In genomic region chr12:68749861-68750260, GRCh38 we compare ENCODE assay signal across 18 cellular contexts. TPM values are rescaled to one million over a fixed set of nuclear protein-coding genes. Genes with fewer than 3 reads are reported as not detected.
DNase-seq lines count a peak whose midpoint lies in the region; ATAC-seq, FAIRE-seq and TF ChIP-seq lines count a peak whose summit lies in the region.
"Had no signal": no experiment of that assay in that cellular context is flagged by ENCODE, and none has a peak within 500 bp of the region (broad histone marks: within the 10 kb centered on the region; RNA-seq: fewer than 3 reads in every experiment).

No MANE protein-coding gene starts in this region.

- RAD21 ChIA-PET in GM12878 (lab: Charles Lee; ENCODE audit: unreplicated experiment): no interaction called here

- in situ Hi-C loops in GM12878 (cut with MboI): no loop called here

- H4K20me1 ChIP-seq in Loucy (ENCODE audit: insufficient read depth, low read length, poor library complexity, severe bottlenecking): no peaks in the 10 kb centered on the region
- no peaks in the 10 kb centered on the region for H4K20me1 ChIP-seq in GM12878 (ENCODE audit: control insufficient read depth, insufficient read depth)

- TF ChIP-seq CTCF in Loucy (conservative IDR thresholded peaks at IDR 0.05; ENCODE audit: low read length): no peak
- no peak for TF ChIP-seq CTCF in GM12878 (IDR thresholded peaks at IDR 0.05 in 2 of 3, conservative IDR thresholded peaks at IDR 0.05 in 1 of 3; ENCODE audit: control insufficient read depth in 2 of 3, extremely low read depth in 1 of 3, insufficient read depth in 1 of 3, low read depth in 3 of 3, low read length in 3 of 3)

- TF ChIP-seq RAD21 in GM12878 (IDR thresholded peaks at IDR 0.05; ENCODE audit: insufficient read depth, low read depth, low read length): no peak

- H3K4me2 ChIP-seq in Loucy (ENCODE audit: low read depth, low read length, poor library complexity, severe bottlenecking): peak overlapping the region; percentile 91
- peak overlapping the region; percentile 22; the same call in 1 of the 2 replicates for H3K4me2 ChIP-seq in GM12878 (ENCODE audit: control insufficient read depth, insufficient read depth)
- H3K4me2 ChIP-seq: PC-9 had no signal

- peaks cover 18 to 42% (median 40%) of the 10 kb centered on the region in 3 donors for H3K4me1 Mint-ChIP-seq in naive B cell
- H3K4me1 Mint-ChIP-seq in CD8-positive, alpha-beta memory T cell: peaks cover 37 to 46% (median 45%) of the 10 kb centered on the region in 3 donors

- SMC1A ChIA-PET in GM12878 (lab: Charles Lee; ENCODE audit: uncharacterized antibody, unreplicated experiment): no interaction called here

- DNase-seq in GM12878 (ENCODE audit: low read depth, low spot score) (no peak), naive B cell (no peak), substantia nigra (lab: John Stamatoyannopoulos, UW) (peak in 1 of 49 donors; percentile 8)
- DNase-seq in CD8-positive, alpha-beta memory T cell: no peak
- DNase-seq: GOT3, IMR-90, Kasumi-1, MV-4-11, NCI-H1417 treated with DMSO at 0.1 percent for 48 hours, NCI-H2081 treated with DMSO at 0.1 percent for 48 hours, NCI-H226, NCI-H526 treated with DMSO at 0.1 percent for 48 hours, PC-9 had no signal

- ATAC-seq in GM12878 (no peak), naive B cell (ENCODE audit: low read depth in 2 of 2) (no peak), GM18907 (IDR thresholded peaks at IDR 0.05; ENCODE audit: unreplicated experiment) (no peak), GM18519 (IDR thresholded peaks at IDR 0.05; ENCODE audit: low FRiP score, unreplicated experiment) (no peak)

- POLR2A ChIA-PET in GM12878 (lab: Charles Lee): no interaction called here
- POLR2A ChIA-PET in CD8-positive, alpha-beta memory T cell (lab: Charles Lee): no interaction called here

- no peak for TF ChIP-seq POLR2A in GM12878 (IDR thresholded peaks at IDR 0.05; ENCODE audit: low read depth, low read length)

- no peak overlapping the region for H3K4me3 Mint-ChIP-seq in naive B cell
- H3K4me3 Mint-ChIP-seq in CD8-positive, alpha-beta memory T cell: no peak overlapping the region

- H3K9ac ChIP-seq in Loucy (ENCODE audit: low read depth, low read length, poor library complexity, severe bottlenecking) (peak overlapping the region; percentile 48), GM12878 (ENCODE audit: control insufficient read depth, insufficient read depth, low read length) (no peak overlapping the region)

- CTCF ChIA-PET in GM12878 (lab: Yijun Ruan, JAX): no interaction called here
- CTCF ChIA-PET in CD8-positive, alpha-beta memory T cell (lab: Charles Lee): no interaction called here

- no peaks in the 10 kb centered on the region for H3K9me3 Mint-ChIP-seq in naive B cell
- no peaks in the 10 kb centered on the region for H3K9me3 Mint-ChIP-seq in CD8-positive, alpha-beta memory T cell

- H3K27ac ChIP-seq in GM12878 (ENCODE audit: control insufficient read depth, insufficient read depth) (no peak overlapping the region), substantia nigra (ENCODE audit: low read depth, low read length, poor library complexity, severe bottlenecking) (peak overlapping the region; percentile 47)
- no peak overlapping the region for H3K27ac ChIP-seq in CD8-positive, alpha-beta memory T cell (ENCODE audit: low read depth, low read length)
- H3K27ac ChIP-seq: PC-9 had no signal

- H3K79me2 ChIP-seq in Loucy (ENCODE audit: insufficient read depth, low read length): peaks cover 48% of the 10 kb centered on the region
- peaks cover 21% of the 10 kb centered on the region for H3K79me2 ChIP-seq in GM12878 (ENCODE audit: control insufficient read depth, insufficient read depth, low read length)

- BruUV-seq in GM12878 (replicated peaks; lab: Mats Ljungman, UMichigan): no TSS peak

- H3K27me3 ChIP-seq in Loucy (ENCODE audit: insufficient read depth, low read length, poor library complexity, severe bottlenecking) (no peaks in the 10 kb centered on the region), GM12878 (replicated peaks in 1 of 2; ENCODE audit: control insufficient read depth in 2 of 2, insufficient read depth in 2 of 2, low read length in 1 of 2) (no peaks in the 10 kb centered on the region)
- no peaks in the 10 kb centered on the region for H3K27me3 ChIP-seq in CD8-positive, alpha-beta memory T cell (ENCODE audit: insufficient read depth, low read length, poor library complexity, severe bottlenecking)

- no peaks in the 10 kb centered on the region for H3K9me2 ChIP-seq in Loucy (replicated peaks; ENCODE audit: low read depth, low read length)

- peaks cover 4% of the 10 kb centered on the region; the same call in 1 of the 2 replicates for H3F3A ChIP-seq in Loucy (ENCODE audit: low read depth)

- H3K4me3 ChIP-seq in Loucy (ENCODE audit: low read length, poor library complexity, severe bottlenecking): peak overlapping the region; percentile 90
- H3K4me3 ChIP-seq in GM12878: no peak overlapping the region
- H3K4me3 ChIP-seq in CD8-positive, alpha-beta memory T cell (ENCODE audit: low read length): no peak overlapping the region
- H3K4me3 ChIP-seq: PC-9 had no signal

- peaks cover 11% of the 10 kb centered on the region; the same call in 1 of the 2 replicates for H3K36me3 ChIP-seq in Loucy (ENCODE audit: insufficient read depth, low read length)
- peaks cover 0 to 3% of the 10 kb centered on the region in 2 experiments; a peak in 1 of 4 replicates for H3K36me3 ChIP-seq in GM12878 (ENCODE audit: control insufficient read depth in 2 of 2, insufficient read depth in 2 of 2, low read length in 1 of 2)
- H3K36me3 ChIP-seq in CD8-positive, alpha-beta memory T cell (ENCODE audit: insufficient read depth, low read length): peaks cover 1% of the 10 kb centered on the region

- H3K27ac Mint-ChIP-seq in naive B cell: peak overlapping the region in 4 of 6 donors; percentile 4 to 81 (median 34)
- H3K27ac Mint-ChIP-seq in CD8-positive, alpha-beta memory T cell: peak overlapping the region in 4 of 8 donors; percentile 18 to 77 (median 27)

- 92% methylated on average over 4 of the region's 4 CpGs for WGBS in GM12878 (ENCODE audit: insufficient coverage, insufficient replicate concordance, low lambda C conversion rate, missing lambda C conversion rate)

- intact Hi-C loops in GM12878 (cut with micrococcal nuclease; ENCODE audit: unreplicated experiment): no loop called here

- no peak for FAIRE-seq in GM12878 (lab: Jason Lieb, UNC)
- FAIRE-seq: G401.6, GM12892 had no signal

- TF ChIP-seq EP300 in GM12878 (IDR thresholded peaks at IDR 0.05; ENCODE audit: borderline replicate concordance in 1 of 2, control insufficient read depth in 1 of 2, low read depth in 2 of 2, low read length in 2 of 2): no peak

- no peaks in the 10 kb centered on the region for H3K27me3 Mint-ChIP-seq in naive B cell
- H3K27me3 Mint-ChIP-seq in CD8-positive, alpha-beta memory T cell: no peaks in the 10 kb centered on the region

- H2AFZ ChIP-seq in Loucy (ENCODE audit: low read length) (no peak overlapping the region), GM12878 (ENCODE audit: control insufficient read depth, low read depth, low read length) (no peak overlapping the region)
- H2AFZ ChIP-seq: PC-9 had no signal

- peaks cover 9 to 14% of the 10 kb centered on the region in 2 donors for H3K36me3 Mint-ChIP-seq in naive B cell
- H3K36me3 Mint-ChIP-seq in CD8-positive, alpha-beta memory T cell: peaks cover 0 to 41% (median 16%) of the 10 kb centered on the region in 3 donors

- no peaks in the 10 kb centered on the region for H3K9me3 ChIP-seq in Loucy (ENCODE audit: insufficient read depth, low read depth, low read length)
- H3K9me3 ChIP-seq in GM12878 (replicated peaks; ENCODE audit: control insufficient read depth, insufficient read depth, low read length): no peaks in the 10 kb centered on the region
- no peaks in the 10 kb centered on the region for H3K9me3 ChIP-seq in CD8-positive, alpha-beta memory T cell (ENCODE audit: low read length)

- H3K4me1 ChIP-seq in Loucy (ENCODE audit: insufficient read depth, low read length, poor library complexity, severe bottlenecking) (peaks cover 43% of the 10 kb centered on the region), GM12878 (ENCODE audit: control insufficient read depth, insufficient read depth, low read length) (no peaks in the 10 kb centered on the region)
- peaks cover 24% of the 10 kb centered on the region for H3K4me1 ChIP-seq in CD8-positive, alpha-beta memory T cell (ENCODE audit: insufficient read depth, low read length)

RNA-seq across cellular contexts. Expression of gene SLC35E3, which starts 3.9 kb away (rescaled TPM):
- total RNA-seq in GM12878 (2013; cell fraction: nucleolus; rRNA removed): 23.3 and 27.4 TPM in 2 replicates
- 4.0 and 5.8 TPM in 2 replicates for total RNA-seq in GM12878 (2014; rRNA removed)
- total RNA-seq in GM12878 (2014; rRNA removed; fragmentation: Illumina TruSeq; extraction: Trizol): 3.8 and 6.1 TPM in 2 replicates
- 10.6 and 10.8 TPM in 2 replicates for total RNA-seq in GM12878 (2021)
- 2.5 TPM for polyA plus RNA-seq in GM12878 (2011; ENCODE audit: low read depth)
- polyA plus RNA-seq in GM12878 (2011; rRNA removed): 9.2 and 12.9 TPM in 2 replicates
- 4.4 and 7.5 TPM in 2 replicates for polyA plus RNA-seq in GM12878 (2011; cell fraction: cytosol; rRNA removed)
- polyA plus RNA-seq in GM12878 (2011; cell fraction: nucleus; rRNA removed): 4.7 and 6.5 TPM in 2 replicates
- polyA plus RNA-seq in GM12878 (2012): 7.4 and 9.6 TPM in 2 replicates
- 5.6 and 7.0 TPM in 2 replicates for polyA plus RNA-seq in GM12878 (2014; fragmentation: Illumina TruSeq; extraction: Trizol)
- polyA plus RNA-seq in GM12878 (2014; fragmentation: Nextera tagmentation; extraction: Ambion mirVana): 1 to 10 TPM; 3.6 to 6.0 TPM
- polyA plus RNA-seq in GM12878 (2014; rRNA removed): 2.4 and 4.3 TPM in 2 replicates
- polyA plus RNA-seq in GM12878 (2016; fragmentation: Nextera tagmentation; extraction: Ambion mirVana): 10 to 100 TPM; 17.6 to 19.8 TPM
- polyA minus RNA-seq in GM12878 (2011; rRNA and poly(A)+ RNA removed): 3.4 and 5.0 TPM in 2 replicates
- 1.1 and 1.6 TPM in 2 replicates for polyA minus RNA-seq in GM12878 (2011; cell fraction: cytosol; rRNA and poly(A)+ RNA removed)
- 2.7 and 3.3 TPM in 2 replicates for polyA minus RNA-seq in GM12878 (2011; cell fraction: nucleus; rRNA and poly(A)+ RNA removed)
- 10 to 100 TPM; 11.4 to 26.2 (median 16.4) TPM for polyA plus RNA-seq in naive B cell (ENCODE audit: low read depth in 6 of 6)
- 1 to 10 TPM; 4.0 to 5.1 TPM for total RNA-seq in CD8-positive, alpha-beta memory T cell
- 13.4 TPM for polyA plus RNA-seq in CD8-positive, alpha-beta memory T cell

RNA-seq across cellular contexts. Expression of gene MDM2, which starts 58.1 kb away (rescaled TPM):
- 439 and 462 TPM in 2 replicates for total RNA-seq in GM12878 (2013; cell fraction: nucleolus; rRNA removed)
- total RNA-seq in GM12878 (2014; rRNA removed): 88.1 and 113 TPM in 2 replicates
- 158 and 173 TPM in 2 replicates for total RNA-seq in GM12878 (2014; rRNA removed; fragmentation: Illumina TruSeq; extraction: Trizol)
- 164 and 174 TPM in 2 replicates for total RNA-seq in GM12878 (2021)
- polyA plus RNA-seq in GM12878 (2011; ENCODE audit: low read depth): 27.8 TPM
- 82.0 and 136 TPM in 2 replicates for polyA plus RNA-seq in GM12878 (2011; rRNA removed)
- polyA plus RNA-seq in GM12878 (2011; cell fraction: cytosol; rRNA removed): 28.3 and 34.4 TPM in 2 replicates
- polyA plus RNA-seq in GM12878 (2011; cell fraction: nucleus; rRNA removed): 41.5 and 94.7 TPM in 2 replicates
- polyA plus RNA-seq in GM12878 (2012): 55.6 and 89.6 TPM in 2 replicates
- polyA plus RNA-seq in GM12878 (2014; fragmentation: Illumina TruSeq; extraction: Trizol): 75.8 and 104 TPM in 2 replicates
- polyA plus RNA-seq in GM12878 (2014; fragmentation: Nextera tagmentation; extraction: Ambion mirVana): 10 to 100 TPM; 48.2 to 65.8 TPM
- polyA plus RNA-seq in GM12878 (2014; rRNA removed): 56.8 and 77.8 TPM in 2 replicates
- 100 to 1,000 TPM; 145 to 171 TPM for polyA plus RNA-seq in GM12878 (2016; fragmentation: Nextera tagmentation; extraction: Ambion mirVana)
- polyA minus RNA-seq in GM12878 (2011; rRNA and poly(A)+ RNA removed): 154 and 263 TPM in 2 replicates
- 97.2 and 107 TPM in 2 replicates for polyA minus RNA-seq in GM12878 (2011; cell fraction: cytosol; rRNA and poly(A)+ RNA removed)
- polyA minus RNA-seq in GM12878 (2011; cell fraction: nucleus; rRNA and poly(A)+ RNA removed): 157 and 218 TPM in 2 replicates
- 10 to 100 TPM; 21.6 to 31.1 (median 25.6) TPM for polyA plus RNA-seq in naive B cell (ENCODE audit: low read depth in 6 of 6)
- 100 to 1,000 TPM; 237 to 246 TPM for total RNA-seq in CD8-positive, alpha-beta memory T cell
- polyA plus RNA-seq in CD8-positive, alpha-beta memory T cell: 25.4 TPM
